ENCODE assay signal across 1 cellular context in the genomic region with DNA sequence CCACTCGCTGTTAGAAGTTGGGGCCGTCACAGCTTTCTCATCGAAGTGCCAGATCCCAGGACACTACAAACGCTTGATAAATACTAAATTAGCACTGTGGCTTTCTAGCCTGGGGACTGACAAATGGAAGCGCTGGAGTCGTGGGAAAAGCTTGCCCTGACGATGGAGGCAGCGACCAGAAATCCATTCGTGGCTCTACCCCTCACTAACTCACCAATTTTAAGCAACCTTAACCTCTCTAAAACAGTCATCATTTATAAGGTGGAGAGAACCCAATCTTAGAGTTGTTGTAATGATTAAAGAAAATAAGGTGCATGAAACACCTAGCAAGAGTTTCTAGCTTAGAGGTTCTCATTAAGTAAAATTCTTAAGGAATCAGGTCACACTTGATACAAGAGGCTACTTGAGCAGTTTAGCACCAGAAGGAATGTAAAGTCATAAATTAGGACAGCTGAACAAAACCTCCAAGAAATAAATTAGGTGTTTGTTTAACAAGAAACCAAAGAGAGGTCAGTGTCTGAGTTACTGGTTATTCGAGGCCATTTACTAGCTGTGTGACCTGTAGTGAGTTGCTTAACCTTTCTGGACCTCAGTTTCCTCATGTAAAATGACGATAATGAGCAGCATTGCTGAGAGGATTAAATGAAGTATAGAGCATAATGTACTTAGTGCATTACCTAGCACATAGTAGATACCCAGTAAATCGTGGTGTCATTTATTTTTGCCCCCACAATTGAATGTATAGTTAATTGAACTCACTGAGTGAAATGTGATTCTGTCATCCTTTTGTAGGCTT.
A peak's percentile ranks its signal among the peaks of the same experiment; 100 is the strongest.
TF ChIP-seq lines count a peak whose summit lies in the region.

No MANE protein-coding gene starts in this region.

TF ChIP-seq in GM12878, 131 proteins besides CTCF, POLR2A, EP300 and RAD21:
- TF ChIP-seq CHD4 (IDR thresholded peaks at IDR 0.05) (no peak), EED (IDR thresholded peaks at IDR 0.05; ENCODE audit: low read depth) (0 out of 2 replicates have a peak, but pooled peaks have one; percentile 2)
